2 cellular contexts compared by ENCODE assay signal in genomic region chr19:47891923-47892666, GRCh38.
TF ChIP-seq lines count a peak whose summit lies in the region.

No MANE protein-coding gene starts in this region.

TF ChIP-seq in K562, 482 proteins besides CTCF, POLR2A, EP300 and RAD21 (continued from another document and continues in another):
- TF ChIP-seq ZBTB40 (IDR thresholded peaks at IDR 0.05) (0 out of 2 replicates have a peak, but pooled peaks have one; percentile 60), ZBTB40 (CRISPR knock-in tag; IDR thresholded peaks at IDR 0.05) (no peak), USF1 (CRISPR knock-in tag; IDR thresholded peaks at IDR 0.05) (no peak), ZNF224 (CRISPR knock-in tag; IDR thresholded peaks at IDR 0.05) (no peak), FOXJ3 (CRISPR knock-in tag; IDR thresholded peaks at IDR 0.05) (no peak), NCOA2 (IDR thresholded peaks at IDR 0.05; ENCODE audit: partially characterized antibody in 2 of 2) (peak; percentile 68 to 82), MAFK (IDR thresholded peaks at IDR 0.05; ENCODE audit: low read length) (peak; percentile 99), MCM7 (IDR thresholded peaks at IDR 0.05) (no peak), GABPA (tag; conservative IDR thresholded peaks at IDR 0.05; ENCODE audit: low read depth) (peak; percentile 67), KHSRP (IDR thresholded peaks at IDR 0.05) (peak; percentile 90), ZNF445 (CRISPR knock-in tag; IDR thresholded peaks at IDR 0.05; ENCODE audit: low read depth) (0 out of 2 replicates have a peak, but pooled peaks have one; percentile 33), ZC3H8 (IDR thresholded peaks at IDR 0.05) (no peak; the same call in 1 of the 2 replicates), SMAD4 (CRISPR knock-in tag; conservative IDR thresholded peaks at IDR 0.05) (peak; percentile 99), LARP7 (IDR thresholded peaks at IDR 0.05) (no peak), ZNF23 (CRISPR knock-in tag; IDR thresholded peaks at IDR 0.05) (no peak), ZNF253 (CRISPR knock-in tag; conservative IDR thresholded peaks at IDR 0.05) (no peak)
- TF ChIP-seq, protein P1, sequence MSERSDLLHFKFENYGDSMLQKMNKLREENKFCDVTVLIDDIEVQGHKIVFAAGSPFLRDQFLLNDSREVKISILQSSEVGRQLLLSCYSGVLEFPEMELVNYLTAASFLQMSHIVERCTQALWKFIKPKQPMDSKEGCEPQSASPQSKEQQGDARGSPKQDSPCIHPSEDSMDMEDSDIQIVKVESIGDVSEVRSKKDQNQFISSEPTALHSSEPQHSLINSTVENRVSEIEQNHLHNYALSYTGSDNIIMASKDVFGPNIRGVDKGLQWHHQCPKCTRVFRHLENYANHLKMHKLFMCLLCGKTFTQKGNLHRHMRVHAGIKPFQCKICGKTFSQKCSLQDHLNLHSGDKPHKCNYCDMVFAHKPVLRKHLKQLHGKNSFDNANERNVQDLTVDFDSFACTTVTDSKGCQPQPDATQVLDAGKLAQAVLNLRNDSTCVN (CRISPR knock-in tag; IDR thresholded peaks at IDR 0.05): no peak; the same call in 1 of the 2 replicates

TF ChIP-seq in HepG2, 621 proteins besides CTCF, POLR2A, EP300 and RAD21 (continued from another document and continues in another):
- TF ChIP-seq ZNF264 (CRISPR knock-in tag; IDR thresholded peaks at IDR 0.05): peak; percentile 81
- TF ChIP-seq MYNN (CRISPR knock-in tag; IDR thresholded peaks at IDR 0.05; ENCODE audit: low read depth): no peak
- TF ChIP-seq ZNF781 (CRISPR knock-in tag; IDR thresholded peaks at IDR 0.05; ENCODE audit: borderline replicate concordance, not compliant biosample characterization): no peak
- TF ChIP-seq RORA (CRISPR knock-in tag; IDR thresholded peaks at IDR 0.05): no peak
- TF ChIP-seq ZBTB39 (CRISPR knock-in tag; IDR thresholded peaks at IDR 0.05): no peak; the same call in 1 of the 2 replicates
- peak; percentile 67; the same call in 1 of the 2 replicates for TF ChIP-seq ZNF292 (CRISPR knock-in tag; IDR thresholded peaks at IDR 0.05; ENCODE audit: borderline replicate concordance, low read depth)
- TF ChIP-seq SOX13 (IDR thresholded peaks at IDR 0.05): peak; percentile 44; the same call in 1 of the 2 replicates
- TF ChIP-seq SOX13 (CRISPR knock-in tag; conservative IDR thresholded peaks at IDR 0.05 in 1 of 2, IDR thresholded peaks at IDR 0.05 in 1 of 2): peak in 1 of 2 experiments; percentile 50; a peak in 1 of 4 replicates
- TF ChIP-seq, protein P2, sequence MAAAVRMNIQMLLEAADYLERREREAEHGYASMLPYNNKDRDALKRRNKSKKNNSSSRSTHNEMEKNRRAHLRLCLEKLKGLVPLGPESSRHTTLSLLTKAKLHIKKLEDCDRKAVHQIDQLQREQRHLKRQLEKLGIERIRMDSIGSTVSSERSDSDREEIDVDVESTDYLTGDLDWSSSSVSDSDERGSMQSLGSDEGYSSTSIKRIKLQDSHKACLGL (CRISPR knock-in tag; IDR thresholded peaks at IDR 0.05): no peak
- TF ChIP-seq TFDP2 (CRISPR knock-in tag; IDR thresholded peaks at IDR 0.05): peak; percentile 32; the same call in 1 of the 2 replicates
- 0 out of 2 replicates have a peak, but pooled peaks have one; percentile 26 for TF ChIP-seq KLF12 (CRISPR knock-in tag; IDR thresholded peaks at IDR 0.05; ENCODE audit: borderline replicate concordance)
- TF ChIP-seq NR2F2 (IDR thresholded peaks at IDR 0.05; ENCODE audit: borderline replicate concordance, low read depth): no peak; the same call in 1 of the 2 replicates
- 0 out of 2 replicates have a peak, but pooled peaks have one; percentile 57 for TF ChIP-seq TBP (CRISPR knock-in tag; IDR thresholded peaks at IDR 0.05)
- peak; percentile 57 for TF ChIP-seq BCL6 (CRISPR knock-in tag; IDR thresholded peaks at IDR 0.05)
- peak; percentile 86 for TF ChIP-seq FOXP1 (IDR thresholded peaks at IDR 0.05)
- peak; percentile 88 for TF ChIP-seq FOXP1 (CRISPR knock-in tag; IDR thresholded peaks at IDR 0.05)
- TF ChIP-seq ZBTB20 (CRISPR knock-in tag; IDR thresholded peaks at IDR 0.05; ENCODE audit: borderline replicate concordance, low read depth): peak; percentile 52; the same call in 1 of the 2 replicates
- TF ChIP-seq ZNF788 (CRISPR knock-in tag; IDR thresholded peaks at IDR 0.05; ENCODE audit: borderline replicate concordance): peak; percentile 45; the same call in 1 of the 2 replicates
- TF ChIP-seq, protein P3, sequence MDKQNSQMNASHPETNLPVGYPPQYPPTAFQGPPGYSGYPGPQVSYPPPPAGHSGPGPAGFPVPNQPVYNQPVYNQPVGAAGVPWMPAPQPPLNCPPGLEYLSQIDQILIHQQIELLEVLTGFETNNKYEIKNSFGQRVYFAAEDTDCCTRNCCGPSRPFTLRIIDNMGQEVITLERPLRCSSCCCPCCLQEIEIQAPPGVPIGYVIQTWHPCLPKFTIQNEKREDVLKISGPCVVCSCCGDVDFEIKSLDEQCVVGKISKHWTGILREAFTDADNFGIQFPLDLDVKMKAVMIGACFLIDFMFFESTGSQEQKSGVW (CRISPR knock-in tag; IDR thresholded peaks at IDR 0.05; ENCODE audit: borderline replicate concordance): no peak
- TF ChIP-seq IRF1 (CRISPR knock-in tag; IDR thresholded peaks at IDR 0.05; ENCODE audit: low read depth): no peak
- TF ChIP-seq TAF1 (CRISPR knock-in tag; IDR thresholded peaks at IDR 0.05): peak; percentile 73; the same call in 1 of the 2 replicates
- peak; percentile 81 for TF ChIP-seq FOXA3 (CRISPR knock-in tag; IDR thresholded peaks at IDR 0.05)
- TF ChIP-seq NFYC (CRISPR knock-in tag; IDR thresholded peaks at IDR 0.05): peak; percentile 96
- TF ChIP-seq TEAD2 (CRISPR knock-in tag; IDR thresholded peaks at IDR 0.05): no peak
- TF ChIP-seq ARID5B (CRISPR knock-in tag; IDR thresholded peaks at IDR 0.05): peak; percentile 77
- TF ChIP-seq GLMP (CRISPR knock-in tag; IDR thresholded peaks at IDR 0.05; ENCODE audit: borderline replicate concordance): no peak
- no peak for TF ChIP-seq ZNF12 (CRISPR knock-in tag; IDR thresholded peaks at IDR 0.05)
- TF ChIP-seq THAP9 (CRISPR knock-in tag; IDR thresholded peaks at IDR 0.05; ENCODE audit: borderline replicate concordance): no peak
- TF ChIP-seq, protein P4, sequence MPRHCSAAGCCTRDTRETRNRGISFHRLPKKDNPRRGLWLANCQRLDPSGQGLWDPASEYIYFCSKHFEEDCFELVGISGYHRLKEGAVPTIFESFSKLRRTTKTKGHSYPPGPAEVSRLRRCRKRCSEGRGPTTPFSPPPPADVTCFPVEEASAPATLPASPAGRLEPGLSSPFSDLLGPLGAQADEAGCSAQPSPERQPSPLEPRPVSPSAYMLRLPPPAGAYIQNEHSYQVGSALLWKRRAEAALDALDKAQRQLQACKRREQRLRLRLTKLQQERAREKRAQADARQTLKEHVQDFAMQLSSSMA (CRISPR knock-in tag; IDR thresholded peaks at IDR 0.05): no peak
- no peak; the same call in 1 of the 2 replicates for TF ChIP-seq GATAD1 (CRISPR knock-in tag; IDR thresholded peaks at IDR 0.05)
- 0 out of 2 replicates have a peak, but pooled peaks have one; percentile 48 for TF ChIP-seq ZNF430 (CRISPR knock-in tag; IDR thresholded peaks at IDR 0.05)
- no peak for TF ChIP-seq ZFP36L2 (CRISPR knock-in tag; IDR thresholded peaks at IDR 0.05)
- no peak for TF ChIP-seq SATB2 (CRISPR knock-in tag; IDR thresholded peaks at IDR 0.05)
- TF ChIP-seq KAT2B (IDR thresholded peaks at IDR 0.05; ENCODE audit: borderline replicate concordance, low read depth, low read length): no peak
- no peak for TF ChIP-seq ZNF780A (CRISPR knock-in tag; IDR thresholded peaks at IDR 0.05)
